In the genomic region with DNA sequence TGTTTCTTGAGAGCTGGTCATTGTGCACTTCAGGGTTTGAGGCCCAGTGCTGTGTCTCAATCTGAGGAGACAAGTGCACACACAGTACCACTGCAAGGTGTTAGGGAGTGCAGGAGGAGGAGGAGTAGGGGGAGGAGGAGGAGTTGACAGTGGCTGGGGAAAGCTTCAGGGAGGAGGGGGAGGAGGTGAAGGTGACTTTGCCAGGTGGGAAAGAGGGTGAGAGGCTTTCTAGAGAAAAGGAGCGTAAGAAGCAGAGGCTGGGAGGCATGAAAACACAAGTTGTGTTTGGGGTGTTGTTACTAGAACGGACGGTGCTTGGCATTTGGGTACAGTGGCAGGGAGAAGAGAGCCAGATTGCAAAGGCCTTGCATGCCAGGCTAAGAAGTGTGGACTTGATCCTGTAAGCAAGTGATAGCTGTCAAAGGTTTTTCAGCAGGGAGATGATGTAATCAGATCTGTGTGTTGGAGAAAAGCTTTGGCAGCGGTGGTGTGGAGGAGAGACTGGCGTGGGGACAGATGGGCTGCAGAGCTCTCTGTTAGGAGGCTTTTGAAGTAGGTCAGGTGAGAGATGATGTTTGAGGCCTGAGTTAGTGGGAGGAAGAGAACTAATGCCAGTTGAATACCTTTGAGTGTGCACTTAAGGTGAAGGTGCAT, we compare ENCODE assay signal across 11 cellular contexts. TPM values are rescaled to one million over a fixed set of nuclear protein-coding genes. Genes with fewer than 3 reads are reported as not detected.
DNase-seq lines count a peak whose midpoint lies in the region; ATAC-seq and TF ChIP-seq lines count a peak whose summit lies in the region.
"Had no signal": no experiment of that assay in that cellular context is flagged by ENCODE, and none has a peak within 500 bp of the region (broad histone marks: within the 10 kb centered on the region; RNA-seq: fewer than 3 reads in every experiment).

No MANE protein-coding gene starts in this region.

- peak; percentile 18 for DNase-seq in KBM-7
- no peak for DNase-seq in Panc1 (ENCODE audit: low read depth, low spot score)
- peak in 4 of 5 donors; percentile 31 to 75 (median 52) for DNase-seq in heart left ventricle
- DNase-seq in stimulated activated effector memory CD8-positive, alpha-beta T cell treated with anti-CD3 and anti-CD28 coated beads, Interleukin-12 subunit alpha, Interleukin-12 subunit beta, amount 100 ng/mL, for 72 hours (ENCODE audit: low spot score in 2 of 2), result no peak
- DNase-seq in activated T-cell treated with anti-CD3 and anti-CD28 coated beads, Interleukin-2, amount 50 U/mL, for 1 hour, result no peak
- DNase-seq in NCI-H128 (lab: John Stamatoyannopoulos, UW; ENCODE audit: unreplicated experiment), result no peak
- DNase-seq in posterior cingulate gyrus, result no peak
- DNase-seq: anterior cingulate cortex; stimulated activated CD4-positive, alpha-beta T cell treated with anti-CD3 and anti-CD28 coated beads, Interleukin-1b, Interleukin-23, amount 100 ng/mL, for 48 hours; T-helper 1 cell had no signal

- H3K4me3 ChIP-seq in Panc1 (ENCODE audit: low read depth in 2 of 2, low read length in 2 of 2) (no peak overlapping the region), heart left ventricle (no peak overlapping the region)

- H3K4me3 Mint-ChIP-seq in stimulated activated effector memory CD8-positive, alpha-beta T cell treated with anti-CD3 and anti-CD28 coated beads, Interleukin-12 subunit alpha, Interleukin-12 subunit beta, amount 100 ng/mL, for 72 hours, result no peak overlapping the region

- peak overlapping the region; percentile 10 for H3K27ac Mint-ChIP-seq in stimulated activated effector memory CD8-positive, alpha-beta T cell treated with anti-CD3 and anti-CD28 coated beads, Interleukin-12 subunit alpha, Interleukin-12 subunit beta, amount 100 ng/mL, for 72 hours

- no peak for TF ChIP-seq POLR2A in heart left ventricle (IDR thresholded peaks at IDR 0.05)

- H3K27me3 ChIP-seq in Panc1 (ENCODE audit: control insufficient read depth, insufficient read depth, low read length), result no peaks in the 10 kb centered on the region
- no peaks in the 10 kb centered on the region for H3K27me3 ChIP-seq in heart left ventricle

- H3K9me3 ChIP-seq in Panc1 (ENCODE audit: control insufficient read depth, insufficient read depth, low read depth, low read length) (no peaks in the 10 kb centered on the region), heart left ventricle (no peaks in the 10 kb centered on the region)

- no peaks in the 10 kb centered on the region for H3K36me3 Mint-ChIP-seq in stimulated activated effector memory CD8-positive, alpha-beta T cell treated with anti-CD3 and anti-CD28 coated beads, Interleukin-12 subunit alpha, Interleukin-12 subunit beta, amount 100 ng/mL, for 72 hours

- POLR2A ChIA-PET in Panc1 (lab: Charles Lee), result no interaction called here

- CTCF ChIA-PET in Panc1 (lab: Charles Lee), result no interaction called here

- H3K27ac ChIP-seq in Panc1 (ENCODE audit: low read length), result peak overlapping the region; percentile 3; the same call in 1 of the 2 replicates
- peak overlapping the region in 10 of 12 donors; percentile 7 to 50 (median 24) for H3K27ac ChIP-seq in heart left ventricle

- H3K4me1 ChIP-seq in Panc1 (ENCODE audit: control insufficient read depth, insufficient read depth, low read length), result peaks cover 41% of the 10 kb centered on the region
- peaks cover 0 to 85% (median 46%) of the 10 kb centered on the region in 12 donors for H3K4me1 ChIP-seq in heart left ventricle

- in situ Hi-C loops in KBM-7 (cut with MboI; ENCODE audit: low pct_unique_long_range_greater_than_20kb, low sequenced_read_pairs), result no loop called here
- in situ Hi-C loops in Panc1 (cut with HindIII; ENCODE audit: low pct_unique_long_range_greater_than_20kb, low sequenced_read_pairs), result no loop called here

- TF ChIP-seq CTCF in Panc1 (IDR thresholded peaks at IDR 0.05) (no peak), heart left ventricle (IDR thresholded peaks at IDR 0.05) (no peak)

- peaks cover 5% of the 10 kb centered on the region for H3K4me1 Mint-ChIP-seq in stimulated activated effector memory CD8-positive, alpha-beta T cell treated with anti-CD3 and anti-CD28 coated beads, Interleukin-12 subunit alpha, Interleukin-12 subunit beta, amount 100 ng/mL, for 72 hours

- ATAC-seq in Panc1 (peak; percentile 56; the same call in 1 of the 2 replicates), heart left ventricle (peak; percentile 72 to 96 (median 88)), GM18907 (IDR thresholded peaks at IDR 0.05; ENCODE audit: unreplicated experiment) (no peak)
- peak; percentile 31 for ATAC-seq in stimulated activated effector memory CD8-positive, alpha-beta T cell treated with anti-CD3 and anti-CD28 coated beads, Interleukin-12 subunit alpha, Interleukin-12 subunit beta, amount 100 ng/mL, for 72 hours

- TSS peak; percentile 23 for BruUV-seq in Panc1 (replicated peaks; lab: Mats Ljungman, UMichigan)

- no peaks in the 10 kb centered on the region for H3K36me3 ChIP-seq in Panc1 (ENCODE audit: control insufficient read depth, insufficient read depth, low read length)
- no peaks in the 10 kb centered on the region for H3K36me3 ChIP-seq in heart left ventricle

- intact Hi-C loops in Panc1 (cut with micrococcal nuclease; ENCODE audit: unreplicated experiment), result no loop called here
- intact Hi-C loops in heart left ventricle (cut with DNase I), result no loop called here
- intact Hi-C loops in posterior cingulate gyrus (cut with DNase I), result no loop called here

- no peaks in the 10 kb centered on the region for H3K9me3 Mint-ChIP-seq in stimulated activated effector memory CD8-positive, alpha-beta T cell treated with anti-CD3 and anti-CD28 coated beads, Interleukin-12 subunit alpha, Interleukin-12 subunit beta, amount 100 ng/mL, for 72 hours

- WGBS in heart left ventricle, 4 donors, result 23 to 36% (median 33%) methylated on average over 5 of the region's 5 CpGs

RNA-seq across cellular contexts. Expression of a gene that starts 16.2 kb away (rescaled TPM):
- 44.3 TPM for total RNA-seq in Panc1 (2021; ENCODE audit: unreplicated experiment)
- 28.6 TPM for polyA plus RNA-seq in Panc1 (2012; ENCODE audit: insufficient read length)
- total RNA-seq in heart left ventricle, result 10 to 100 TPM; 41.2 to 91.1 (median 74.0) TPM
- polyA plus RNA-seq in heart left ventricle, result 10 to 100 TPM; 26.6 to 43.8 TPM

Comparison
In these comparisons a context has a peak if more than half of its experiments do, and no peak if none do; other contexts are left out.
1. DNase-seq: peak in KBM-7 (single experiment) and heart left ventricle (4 of 5); none in Panc1 (single experiment), stimulated activated effector memory CD8-positive, alpha-beta T cell treated with anti-CD3 and anti-CD28 coated beads, Interleukin-12 subunit alpha, Interleukin-12 subunit beta, amount 100 ng/mL, for 72 hours (0 of 2), activated T-cell treated with anti-CD3 and anti-CD28 coated beads, Interleukin-2, amount 50 U/mL, for 1 hour (single experiment), NCI-H128 (single experiment) and posterior cingulate gyrus (0 of 10).